Comparison of ENCODE assay signal across 20 cellular contexts in genomic region chr11:30561691-30562412, GRCh38. TPM values are rescaled to one million over a fixed set of nuclear protein-coding genes. Genes with fewer than 3 reads are reported as not detected.
DNase-seq lines count a peak whose midpoint lies in the region; ATAC-seq and TF ChIP-seq lines count a peak whose summit lies in the region.
"Had no signal": no experiment of that assay in that cellular context is flagged by ENCODE, and none has a peak within 500 bp of the region (broad histone marks: within the 10 kb centered on the region; RNA-seq: fewer than 3 reads in every experiment).

No MANE protein-coding gene starts in this region.

- no peak overlapping the region for H2BK5ac ChIP-seq in IMR-90 (ENCODE audit: low read depth, low read length, poor library complexity, severe bottlenecking)

- H3K9ac ChIP-seq in IMR-90 (ENCODE audit: low read depth, low read length): no peak overlapping the region

- H3K79me1 ChIP-seq in IMR-90 (ENCODE audit: low read depth in 1 of 2, low read length in 2 of 2): no peaks in the 10 kb centered on the region

- H3K36me3 Mint-ChIP-seq in mesothelial cell of epicardium (peaks cover 51% of the 10 kb centered on the region), Calu3 (ENCODE audit: insufficient read depth, unreplicated experiment) (no peaks in the 10 kb centered on the region)

- H4K91ac ChIP-seq in IMR-90 (ENCODE audit: insufficient read depth, low read depth, low read length): no peak overlapping the region

- WGBS in IMR-90 (ENCODE audit: extremely low coverage in 2 of 2, insufficient read length in 1 of 2), 2 experiments: no CpG with 5 or more reads among the region's 1 CpG
- WGBS in aorta, 2 donors: 89 to 97% methylated on average over 1 of the region's 1 CpG

- BruUV-seq in IMR-90 (replicated peaks; lab: Mats Ljungman, UMichigan) (no TSS peak), Calu3 (replicated peaks; lab: Mats Ljungman, UMichigan) (no TSS peak)

- H3K4me1 ChIP-seq in IMR-90 (ENCODE audit: control insufficient read depth, insufficient read depth, low read length) (no peaks in the 10 kb centered on the region), aorta (ENCODE audit: control insufficient read depth in 1 of 2, insufficient read depth in 2 of 2, low read length in 2 of 2) (peaks cover 2 to 4% of the 10 kb centered on the region in 2 donors)

- H2AFZ ChIP-seq in IMR-90 (replicated peaks; ENCODE audit: low read length, poor library complexity): no peak overlapping the region

- H3K4me3 ChIP-seq in AG10803 (ENCODE audit: low read length) (no peak overlapping the region), IMR-90 (ENCODE audit: insufficient read depth, low read depth, low read length) (no peak overlapping the region), aorta (ENCODE audit: low read length in 2 of 2) (no peak overlapping the region)

- no peak overlapping the region for H4K5ac ChIP-seq in IMR-90 (ENCODE audit: low read depth, low read length)

- H3K14ac ChIP-seq in IMR-90 (replicated peaks; ENCODE audit: low read depth, low read length): no peak overlapping the region

- H3K36me3 ChIP-seq in IMR-90 (ENCODE audit: control insufficient read depth, insufficient read depth, low read length) (no peaks in the 10 kb centered on the region), aorta (ENCODE audit: control insufficient read depth in 1 of 2, insufficient read depth in 2 of 2, low read length in 1 of 2) (no peaks in the 10 kb centered on the region)

- H3K9me1 ChIP-seq in IMR-90 (ENCODE audit: insufficient read depth, low read length): no peaks in the 10 kb centered on the region

- H3K27me3 Mint-ChIP-seq in mesothelial cell of epicardium (ENCODE audit: low read depth) (no peaks in the 10 kb centered on the region), Calu3 (ENCODE audit: unreplicated experiment) (no peaks in the 10 kb centered on the region)

- no peak for ATAC-seq in IMR-90 (ENCODE audit: low read depth)
- ATAC-seq in GM18861 (IDR thresholded peaks at IDR 0.05; ENCODE audit: unreplicated experiment): no peak
- ATAC-seq in aorta (ENCODE audit: low FRiP score): no peak

- no peaks in the 10 kb centered on the region for H4K20me1 ChIP-seq in IMR-90 (ENCODE audit: insufficient read depth, low read length)

- H3K9me3 ChIP-seq in IMR-90 (ENCODE audit: control insufficient read depth, insufficient read depth, low read length): no peaks in the 10 kb centered on the region
- H3K9me3 ChIP-seq in aorta (ENCODE audit: control insufficient read depth, low read length): no peaks in the 10 kb centered on the region

- H3K23ac ChIP-seq in IMR-90 (ENCODE audit: low read depth, low read length): no peak overlapping the region

- H2BK20ac ChIP-seq in IMR-90 (ENCODE audit: low read depth, low read length): no peak overlapping the region

- H3K18ac ChIP-seq in IMR-90 (ENCODE audit: low read depth, low read length): no peak overlapping the region

- CTCF ChIA-PET in IMR-90 (lab: Yijun Ruan, JAX) (interaction anchor here (0.6 to 1.2 kb wide), 2 partner anchors 16 to 776 kb away, joined by 3 read pairs; no protein-coding TSS in a partner anchor), Calu3 (lab: Charles Lee) (no interaction called here)

- H3K27me3 ChIP-seq in IMR-90 (ENCODE audit: control insufficient read depth, insufficient read depth, low read length): no peaks in the 10 kb centered on the region
- H3K27me3 ChIP-seq in aorta (ENCODE audit: control insufficient read depth in 1 of 2, insufficient read depth in 2 of 2, low read length in 1 of 2): no peaks in the 10 kb centered on the region

- H2BK120ac ChIP-seq in IMR-90 (ENCODE audit: low read depth, low read length): no peak overlapping the region

- POLR2A ChIA-PET in IMR-90 (lab: Charles Lee; ENCODE audit: unreplicated experiment): no interaction called here

- no peak overlapping the region for H3K27ac ChIP-seq in IMR-90 (ENCODE audit: insufficient read depth, low read length)
- peak overlapping the region in 1 of 2 donors; percentile 71 for H3K27ac ChIP-seq in aorta (ENCODE audit: low read depth in 1 of 2, low read length in 2 of 2)
- H3K27ac ChIP-seq: C4-2B, HL-60 had no signal

- H3K4me1 Mint-ChIP-seq in mesothelial cell of epicardium (peaks cover 31% of the 10 kb centered on the region), Calu3 (ENCODE audit: low read depth, unreplicated experiment) (no peaks in the 10 kb centered on the region)

- TF ChIP-seq CTCF in AG10803 (conservative IDR thresholded peaks at IDR 0.05; ENCODE audit: low read length) (no peak), IMR-90 (conservative IDR thresholded peaks at IDR 0.05; ENCODE audit: low read depth, low read length) (no peak), mesothelial cell of epicardium (IDR thresholded peaks at IDR 0.05; ENCODE audit: unreplicated experiment) (no peak), Calu3 (IDR thresholded peaks at IDR 0.05; ENCODE audit: unreplicated experiment) (no peak)

- H3K4ac ChIP-seq in IMR-90 (ENCODE audit: low read depth, low read length): no peak overlapping the region

- no peak overlapping the region for H4K8ac ChIP-seq in IMR-90 (ENCODE audit: low read depth in 2 of 2, low read length in 2 of 2)

- TF ChIP-seq RAD21 in IMR-90 (IDR thresholded peaks at IDR 0.05; ENCODE audit: low read length): no peak

- in situ Hi-C loops in IMR-90 (cut with MboI; ENCODE audit: low sequenced_read_pairs): loop anchor here (5.0 kb wide), 1 partner anchor 50 kb away; no protein-coding TSS in a partner anchor

- H3K27ac Mint-ChIP-seq in mesothelial cell of epicardium (peak overlapping the region; percentile 30), Calu3 (ENCODE audit: unreplicated experiment) (no peak overlapping the region)

- intact Hi-C loops in IMR-90 (cut with micrococcal nuclease): no loop called here
- intact Hi-C loops in Calu3 (cut with micrococcal nuclease; ENCODE audit: unreplicated experiment): no loop called here
- intact Hi-C loops in aorta (cut with DNase I): loop anchor here in 1 of 2 donors (5.0 kb wide), 1 partner anchor 75 kb away; no protein-coding TSS in a partner anchor

- H3K9me3 Mint-ChIP-seq in mesothelial cell of epicardium: peaks cover 9% of the 10 kb centered on the region
- no peaks in the 10 kb centered on the region for H3K9me3 Mint-ChIP-seq in Calu3 (ENCODE audit: low read depth, unreplicated experiment)

- no peak overlapping the region for H3K56ac ChIP-seq in IMR-90 (ENCODE audit: extremely low read depth, insufficient read depth, low read length)

- H2BK15ac ChIP-seq in IMR-90 (ENCODE audit: low read depth, low read length): no peak overlapping the region

- H2AK5ac ChIP-seq in IMR-90 (ENCODE audit: low read depth, low read length): no peak overlapping the region

- no peak overlapping the region for H2AK9ac ChIP-seq in IMR-90 (replicated peaks; ENCODE audit: low read depth, low read length, poor library complexity)

- no peak overlapping the region for H3K4me2 ChIP-seq in IMR-90 (ENCODE audit: low read depth, low read length)

- dilution Hi-C loops in IMR-90 (cut with HindIII; ENCODE audit: low sequenced_read_pairs, unreplicated experiment): no loop called here

- DNase-seq in AG10803 (ENCODE audit: low read depth): peak; percentile 46
- peak; percentile 42 for DNase-seq in IMR-90
- peak; percentile 42 for DNase-seq in astrocyte of the hippocampus (ENCODE audit: low read depth, low spot score)
- no peak for DNase-seq in mesothelial cell of epicardium (ENCODE audit: low spot score in 2 of 2, unreplicated experiment in 2 of 2)
- no peak for DNase-seq in Calu3
- DNase-seq in aorta: no peak
- DNase-seq: DMS79 treated with DMSO at 0.1 percent for 48 hours, H7, MM.1S, NCI-H1092, NCI-H1694, NCI-H2081 treated with DMSO at 0.1 percent for 48 hours, NCI-H510A, NCI-H774, OCI-M1, Right ventricle myocardium superior had no signal

- TF ChIP-seq POLR2A in IMR-90 (IDR thresholded peaks at IDR 0.05; ENCODE audit: low read depth, low read length): no peak

- H3K4me3 Mint-ChIP-seq in mesothelial cell of epicardium (no peak overlapping the region), Calu3 (ENCODE audit: low read depth, unreplicated experiment) (no peak overlapping the region)

TF ChIP-seq in IMR-90, 13 proteins besides CTCF, POLR2A, EP300 and RAD21 (continues in another document):
- TF ChIP-seq RFX5 (IDR thresholded peaks at IDR 0.05; ENCODE audit: low read depth, low read length) (no peak), RCOR1 (IDR thresholded peaks at IDR 0.05; ENCODE audit: insufficient replicate concordance, low read length) (no peak), MAZ (IDR thresholded peaks at IDR 0.05; ENCODE audit: borderline replicate concordance, low read depth, low read length) (no peak), MXI1 (IDR thresholded peaks at IDR 0.05; ENCODE audit: borderline replicate concordance, low read depth, low read length) (no peak), MAFK (IDR thresholded peaks at IDR 0.05; ENCODE audit: low read depth, low read length) (no peak), FOS (IDR thresholded peaks at IDR 0.05; ENCODE audit: low read depth, low read length) (no peak), CEBPB (IDR thresholded peaks at IDR 0.05; ENCODE audit: low read depth, low read length) (no peak), SMC3 (IDR thresholded peaks at IDR 0.05; ENCODE audit: low read depth, low read length) (no peak)
- TF ChIP-seq, protein P1, sequence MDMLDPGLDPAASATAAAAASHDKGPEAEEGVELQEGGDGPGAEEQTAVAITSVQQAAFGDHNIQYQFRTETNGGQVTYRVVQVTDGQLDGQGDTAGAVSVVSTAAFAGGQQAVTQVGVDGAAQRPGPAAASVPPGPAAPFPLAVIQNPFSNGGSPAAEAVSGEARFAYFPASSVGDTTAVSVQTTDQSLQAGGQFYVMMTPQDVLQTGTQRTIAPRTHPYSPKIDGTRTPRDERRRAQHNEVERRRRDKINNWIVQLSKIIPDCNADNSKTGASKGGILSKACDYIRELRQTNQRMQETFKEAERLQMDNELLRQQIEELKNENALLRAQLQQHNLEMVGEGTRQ (IDR thresholded peaks at IDR 0.05; ENCODE audit: low read depth, low read length): no peak
- TF ChIP-seq, protein P2, sequence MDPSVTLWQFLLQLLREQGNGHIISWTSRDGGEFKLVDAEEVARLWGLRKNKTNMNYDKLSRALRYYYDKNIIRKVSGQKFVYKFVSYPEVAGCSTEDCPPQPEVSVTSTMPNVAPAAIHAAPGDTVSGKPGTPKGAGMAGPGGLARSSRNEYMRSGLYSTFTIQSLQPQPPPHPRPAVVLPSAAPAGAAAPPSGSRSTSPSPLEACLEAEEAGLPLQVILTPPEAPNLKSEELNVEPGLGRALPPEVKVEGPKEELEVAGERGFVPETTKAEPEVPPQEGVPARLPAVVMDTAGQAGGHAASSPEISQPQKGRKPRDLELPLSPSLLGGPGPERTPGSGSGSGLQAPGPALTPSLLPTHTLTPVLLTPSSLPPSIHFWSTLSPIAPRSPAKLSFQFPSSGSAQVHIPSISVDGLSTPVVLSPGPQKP (IDR thresholded peaks at IDR 0.05; ENCODE audit: borderline replicate concordance, low read depth, low read length): no peak

RNA-seq across cellular contexts. Expression of gene MPPED2, which starts 24.3 kb away (rescaled TPM):
- total RNA-seq in IMR-90 (2012; rRNA removed): not detected in 2 replicates
- 0.10 and 0.11 TPM in 2 replicates for polyA plus RNA-seq in IMR-90 (2012; rRNA removed)
- polyA plus RNA-seq in IMR-90 (2012; cell fraction: cytosol; rRNA removed): 0.01 and 0.02 TPM in 2 replicates
- polyA plus RNA-seq in IMR-90 (2012; cell fraction: nucleus; rRNA removed; ENCODE audit: low replicate concordance): 0.01 and 0.17 TPM in 2 replicates
- total RNA-seq in mesothelial cell of epicardium: 163 to 179 TPM (median 166 TPM) in 3 replicates
- total RNA-seq in Calu3 (2022): not detected in 2 replicates
- 10 to 100 TPM in 1 of 2 donors, 1 to 10 TPM in 1; 7.5 to 20.4 TPM for total RNA-seq in aorta
- polyA plus RNA-seq in aorta: 1 to 10 TPM; 7.1 to 8.3 TPM
- total RNA-seq: HT1080 had no signal

Comparison
In these comparisons a context has a peak if more than half of its experiments do, and no peak if none do; other contexts are left out.
1. DNase-seq: peak in AG10803 (single experiment), IMR-90 (single experiment) and astrocyte of the hippocampus (single experiment); none in mesothelial cell of epicardium (0 of 2), Calu3 (single experiment) and aorta (0 of 2).